In genomic region chr2:241772063-241772499, GRCh38 we compare ENCODE assay signal across 13 cellular contexts. TPM values are rescaled to one million over a fixed set of nuclear protein-coding genes. Genes with fewer than 3 reads are reported as not detected.
DNase-seq lines count a peak whose midpoint lies in the region; ATAC-seq and TF ChIP-seq lines count a peak whose summit lies in the region.
"Had no signal": no experiment of that assay in that cellular context is flagged by ENCODE, and none has a peak within 500 bp of the region (broad histone marks: within the 10 kb centered on the region; RNA-seq: fewer than 3 reads in every experiment).

No MANE protein-coding gene starts in this region.

- peaks cover 11% of the 10 kb centered on the region for H3K4me1 Mint-ChIP-seq in activated naive CD4-positive, alpha-beta T cell treated with anti-CD3 and anti-CD28 coated beads, Interleukin-2, amount 10 ng/mL, durations not matched to agents 7 days and 5 days
- H3K4me1 Mint-ChIP-seq in neural crest cell, result peaks cover 11% of the 10 kb centered on the region

- no peak for TF ChIP-seq CTCF in neural crest cell (conservative IDR thresholded peaks at IDR 0.05)
- TF ChIP-seq CTCF in transverse colon (IDR thresholded peaks at IDR 0.05), result no peak
- TF ChIP-seq CTCF in omental fat pad (IDR thresholded peaks at IDR 0.05), result no peak
- no peak for TF ChIP-seq CTCF in esophagus squamous epithelium (IDR thresholded peaks at IDR 0.05)

- DNase-seq in activated CD4-positive, CD25-positive, alpha-beta regulatory T cell treated with anti-CD3 and anti-CD28 coated beads, Interleukin-2, amount 50 U/mL, for 72 hours, result no peak
- DNase-seq in NOMO-1 treated with DMSO at 0.1 percent for 48 hours (lab: John Stamatoyannopoulos, UW; ENCODE audit: unreplicated experiment), result peak; percentile 66
- DNase-seq in activated naive CD4-positive, alpha-beta T cell treated with anti-CD3 and anti-CD28 coated beads, Interleukin-2, amount 10 ng/mL, durations not matched to agents 7 days and 5 days, result peak; percentile 47
- no peak for DNase-seq in neural crest cell (ENCODE audit: low read depth, low spot score)
- DNase-seq in transverse colon, result no peak
- no peak for DNase-seq in omental fat pad (ENCODE audit: low spot score)
- DNase-seq in esophagus squamous epithelium (lab: John Stamatoyannopoulos, UW), result no peak
- DNase-seq: HFFc6, NCI-H748 treated with DMSO at 0.1 percent for 48 hours had no signal

- H3K4me3 Mint-ChIP-seq in activated naive CD4-positive, alpha-beta T cell treated with anti-CD3 and anti-CD28 coated beads, Interleukin-2, amount 10 ng/mL, durations not matched to agents 7 days and 5 days, result no peak overlapping the region
- H3K4me3 Mint-ChIP-seq in neural crest cell, result peak overlapping the region; percentile 6
- H3K4me3 Mint-ChIP-seq: HFFc6; T-helper 1 cell treated with Interleukin-12 subunit alpha and Interleukin-12 subunit beta and Interleukin-4 antibody, amounts not matched to agents 30 μg/mL and 1 μg/mL, for 36 hours had no signal

- intact Hi-C loops in transverse colon (cut with DNase I; ENCODE audit: low total_unique reads) (no loop called here), esophagus squamous epithelium (cut with DNase I) (no loop called here)

- TF ChIP-seq POLR2A in transverse colon (IDR thresholded peaks at IDR 0.05), result no peak
- no peak for TF ChIP-seq POLR2A in esophagus squamous epithelium (IDR thresholded peaks at IDR 0.05)

- H3K4me1 ChIP-seq in transverse colon (peaks cover 5 to 44% (median 35%) of the 10 kb centered on the region in 4 donors), esophagus squamous epithelium (peaks cover 13 to 60% (median 26%) of the 10 kb centered on the region in 3 donors)

- H3K4me3 ChIP-seq in transverse colon (no peak overlapping the region), esophagus squamous epithelium (no peak overlapping the region)

- peak overlapping the region; percentile 79 for H3K27ac Mint-ChIP-seq in activated naive CD4-positive, alpha-beta T cell treated with anti-CD3 and anti-CD28 coated beads, Interleukin-2, amount 10 ng/mL, durations not matched to agents 7 days and 5 days
- no peak overlapping the region for H3K27ac Mint-ChIP-seq in neural crest cell (ENCODE audit: unreplicated experiment)
- H3K27ac Mint-ChIP-seq: HFFc6; T-helper 1 cell treated with Interleukin-12 subunit alpha and Interleukin-12 subunit beta and Interleukin-4 antibody, amounts not matched to agents 30 μg/mL and 1 μg/mL, for 36 hours had no signal

- no peak for TF ChIP-seq EP300 in transverse colon (IDR thresholded peaks at IDR 0.05; ENCODE audit: low read depth)

- H3K9me3 Mint-ChIP-seq in activated naive CD4-positive, alpha-beta T cell treated with anti-CD3 and anti-CD28 coated beads, Interleukin-2, amount 10 ng/mL, durations not matched to agents 7 days and 5 days, result no peaks in the 10 kb centered on the region
- no peaks in the 10 kb centered on the region for H3K9me3 Mint-ChIP-seq in neural crest cell
- H3K9me3 Mint-ChIP-seq: HFFc6; T-helper 1 cell treated with Interleukin-12 subunit alpha and Interleukin-12 subunit beta and Interleukin-4 antibody, amounts not matched to agents 30 μg/mL and 1 μg/mL, for 36 hours had no signal

- H3K27me3 Mint-ChIP-seq in activated naive CD4-positive, alpha-beta T cell treated with anti-CD3 and anti-CD28 coated beads, Interleukin-2, amount 10 ng/mL, durations not matched to agents 7 days and 5 days, result peaks cover 9% of the 10 kb centered on the region
- no peaks in the 10 kb centered on the region for H3K27me3 Mint-ChIP-seq in neural crest cell (ENCODE audit: low read depth)

- in situ Hi-C loops in transverse colon (cut with MboI; ENCODE audit: low pct_ligation_motif_present in 1 of 4, low pct_unique_long_range_greater_than_20kb in 1 of 4, low sequenced_read_pairs in 3 of 4), result no loop called here

- CTCF ChIA-PET in activated naive CD4-positive, alpha-beta T cell treated with anti-CD3 and anti-CD28 coated beads, Interleukin-2, amount 10 ng/mL, durations not matched to agents 7 days and 5 days (lab: Charles Lee), result no interaction called here

- H3K9me3 ChIP-seq in transverse colon (no peaks in the 10 kb centered on the region), esophagus squamous epithelium (no peaks in the 10 kb centered on the region)

- H3K27me3 ChIP-seq in transverse colon, result no peaks in the 10 kb centered on the region
- peaks cover 0 to 64% (median 0%) of the 10 kb centered on the region in 4 donors for H3K27me3 ChIP-seq in esophagus squamous epithelium

- WGBS in transverse colon (ENCODE audit: low coverage in 1 of 2), 2 donors, result 32 to 46% methylated on average over 9 of the region's 9 CpGs
- WGBS in esophagus squamous epithelium, 2 donors, result 27 to 42% methylated on average over 9 of the region's 9 CpGs

- no peaks in the 10 kb centered on the region for H3K36me3 Mint-ChIP-seq in activated naive CD4-positive, alpha-beta T cell treated with anti-CD3 and anti-CD28 coated beads, Interleukin-2, amount 10 ng/mL, durations not matched to agents 7 days and 5 days
- H3K36me3 Mint-ChIP-seq in neural crest cell (ENCODE audit: low read depth), result no peaks in the 10 kb centered on the region

- ATAC-seq in activated CD4-positive, CD25-positive, alpha-beta regulatory T cell treated with anti-CD3 and anti-CD28 coated beads, Interleukin-2, amount 50 U/mL, for 24 hours, result peak; percentile 15 to 39
- ATAC-seq in omental fat pad (ENCODE audit: low FRiP score), result no peak

- no peaks in the 10 kb centered on the region for H3K36me3 ChIP-seq in transverse colon
- peaks cover 0 to 16% (median 0%) of the 10 kb centered on the region in 3 donors for H3K36me3 ChIP-seq in esophagus squamous epithelium

- H3K27ac ChIP-seq in transverse colon, result no peak overlapping the region
- peak overlapping the region in 1 of 4 donors; percentile 36 for H3K27ac ChIP-seq in esophagus squamous epithelium
- H3K27ac ChIP-seq: 22Rv1 had no signal

RNA-seq across cellular contexts. Expression of gene GAL3ST2, which starts 4.5 kb away (rescaled TPM):
- total RNA-seq in neural crest cell (0.28 TPM in 1 of 2 replicates, not detected in the other), transverse colon (100 to 1,000 TPM in 1 of 4 donors, 10 to 100 TPM in 3; 50.8 to 364 (median 76.0) TPM), omental fat pad (1 to 10 TPM in 2 of 4 donors, under 1 TPM in 1, not detected in 1; 0.50 to 3.1 (median 2.8) TPM), esophagus squamous epithelium (under 1 TPM in 1 of 4 donors, not detected in 3; 0.38 TPM)
- total RNA-seq: MCF 10A had no signal

RNA-seq across cellular contexts. Expression of gene NEU4, which starts 36.9 kb away (rescaled TPM):
- total RNA-seq in neural crest cell (0.14 and 0.25 TPM in 2 replicates), transverse colon (100 to 1,000 TPM in 2 of 4 donors, 10 to 100 TPM in 2; 58.1 to 195 (median 93.9) TPM), omental fat pad (1 to 10 TPM in 3 of 4 donors, under 1 TPM in 1; 0.79 to 4.4 (median 2.5) TPM), esophagus squamous epithelium (not detected)
- total RNA-seq: MCF 10A had no signal

RNA-seq across cellular contexts. Expression of gene D2HGDH, which starts 37.7 kb away (rescaled TPM):
- total RNA-seq in neural crest cell, result 17.7 and 22.2 TPM in 2 replicates
- 100 to 1,000 TPM in 1 of 4 donors, 10 to 100 TPM in 3; 53.2 to 150 (median 55.5) TPM for total RNA-seq in transverse colon
- total RNA-seq in omental fat pad, result 10 to 100 TPM; 12.4 to 31.2 (median 16.9) TPM
- total RNA-seq in esophagus squamous epithelium, result 10 to 100 TPM; 16.9 to 33.4 (median 23.6) TPM

Comparison
In these comparisons a context has a peak if more than half of its experiments do, and no peak if none do; other contexts are left out.
1. DNase-seq: peak in NOMO-1 treated with DMSO at 0.1 percent for 48 hours (single experiment) and activated naive CD4-positive, alpha-beta T cell treated with anti-CD3 and anti-CD28 coated beads, Interleukin-2, amount 10 ng/mL, durations not matched to agents 7 days and 5 days (single experiment); none in activated CD4-positive, CD25-positive, alpha-beta regulatory T cell treated with anti-CD3 and anti-CD28 coated beads, Interleukin-2, amount 50 U/mL, for 72 hours (single experiment), neural crest cell (single experiment), transverse colon (single experiment), omental fat pad (single experiment) and esophagus squamous epithelium (single experiment).
2. RNA of gene GAL3ST2, which starts 4.5 kb away (total RNA-seq): 50.8 to 364 TPM in transverse colon; 0.50 to 3.1 TPM in omental fat pad, 0.28 TPM in neural crest cell and 0.38 TPM in esophagus squamous epithelium; every median in the first group is over 10 times any median in the second.
3. RNA of gene NEU4, which starts 36.9 kb away (total RNA-seq): 58.1 to 195 TPM in transverse colon; 0.79 to 4.4 TPM in omental fat pad, 0.14 to 0.25 TPM in neural crest cell and not detected in esophagus squamous epithelium; every median in the first group is over 10 times any median in the second.